Comparison of ENCODE assay signal across 1 cellular context in the genomic region with DNA sequence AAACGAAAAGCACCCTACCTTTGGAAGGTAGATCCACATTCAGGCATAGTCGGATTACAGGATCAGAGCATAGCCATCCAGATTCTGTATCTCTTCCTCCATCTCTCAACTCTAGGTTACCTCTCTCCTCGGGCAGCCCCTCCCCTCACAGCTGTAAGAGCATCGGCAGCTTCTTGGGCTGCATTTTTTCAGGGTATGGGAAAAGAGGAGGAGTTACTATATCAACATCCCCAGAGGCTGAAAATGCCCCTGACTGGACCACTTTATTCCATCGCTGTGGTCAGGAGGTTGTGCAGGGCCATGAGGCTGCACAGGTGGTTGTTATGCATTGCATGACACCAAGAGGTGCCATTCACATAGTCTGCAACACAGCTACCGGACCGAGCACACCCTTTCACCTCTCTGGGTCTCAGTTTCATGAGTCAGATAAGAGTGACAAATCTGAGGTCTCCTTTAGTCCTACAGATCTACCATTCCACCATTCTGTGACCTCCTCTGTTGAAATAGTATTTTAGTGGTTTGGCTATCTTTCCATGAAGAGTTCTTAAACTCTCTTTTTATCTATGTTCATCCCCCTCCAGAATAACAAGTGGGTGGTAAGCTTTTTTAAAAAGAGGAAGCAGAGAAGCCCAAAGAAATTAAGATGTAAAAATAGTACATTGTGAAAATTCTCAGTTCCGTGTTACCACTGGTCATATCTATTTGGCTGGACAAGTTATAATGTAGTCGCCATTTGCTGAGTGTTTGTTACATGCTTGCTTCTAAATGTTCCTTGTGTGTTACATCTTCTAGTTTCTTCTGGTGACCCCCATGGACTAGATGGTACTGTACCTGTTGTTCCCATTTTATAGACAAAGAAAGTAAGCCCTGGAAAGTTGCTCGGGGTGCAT.
TF ChIP-seq lines count a peak whose summit lies in the region.

No MANE protein-coding gene starts in this region.

TF ChIP-seq in GM12878, 131 proteins besides CTCF, POLR2A, EP300 and RAD21 (continued from another document):
- peak; percentile 87 for TF ChIP-seq EED (IDR thresholded peaks at IDR 0.05; ENCODE audit: low read depth)
- TF ChIP-seq GATAD2B (conservative IDR thresholded peaks at IDR 0.05; ENCODE audit: low read depth), result peak; percentile 96
- TF ChIP-seq, protein P1, sequence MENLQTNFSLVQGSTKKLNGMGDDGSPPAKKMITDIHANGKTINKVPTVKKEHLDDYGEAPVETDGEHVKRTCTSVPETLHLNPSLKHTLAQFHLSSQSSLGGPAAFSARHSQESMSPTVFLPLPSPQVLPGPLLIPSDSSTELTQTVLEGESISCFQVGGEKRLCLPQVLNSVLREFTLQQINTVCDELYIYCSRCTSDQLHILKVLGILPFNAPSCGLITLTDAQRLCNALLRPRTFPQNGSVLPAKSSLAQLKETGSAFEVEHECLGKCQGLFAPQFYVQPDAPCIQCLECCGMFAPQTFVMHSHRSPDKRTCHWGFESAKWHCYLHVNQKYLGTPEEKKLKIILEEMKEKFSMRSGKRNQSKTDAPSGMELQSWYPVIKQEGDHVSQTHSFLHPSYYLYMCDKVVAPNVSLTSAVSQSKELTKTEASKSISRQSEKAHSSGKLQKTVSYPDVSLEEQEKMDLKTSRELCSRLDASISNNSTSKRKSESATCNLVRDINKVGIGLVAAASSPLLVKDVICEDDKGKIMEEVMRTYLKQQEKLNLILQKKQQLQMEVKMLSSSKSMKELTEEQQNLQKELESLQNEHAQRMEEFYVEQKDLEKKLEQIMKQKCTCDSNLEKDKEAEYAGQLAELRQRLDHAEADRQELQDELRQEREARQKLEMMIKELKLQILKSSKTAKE (IDR thresholded peaks at IDR 0.05; ENCODE audit: low read depth, poor library complexity, severe bottlenecking), result peak; percentile 81
- peak; percentile 27; the same call in 1 of the 2 replicates for TF ChIP-seq CREM (IDR thresholded peaks at IDR 0.05; ENCODE audit: low read depth)
- TF ChIP-seq NFIC (IDR thresholded peaks at IDR 0.05; ENCODE audit: low read depth, low read length), result no peak
- peak; percentile 31 for TF ChIP-seq SMAD1 (IDR thresholded peaks at IDR 0.05; ENCODE audit: low read depth, partially characterized antibody)
- TF ChIP-seq IRF4 (IDR thresholded peaks at IDR 0.05; ENCODE audit: low read depth, low read length), result peak; percentile 62; the same call in 1 of the 2 replicates
- TF ChIP-seq SREBF1 (IDR thresholded peaks at IDR 0.05; ENCODE audit: low read length), result no peak
- TF ChIP-seq IKZF1 (conservative IDR thresholded peaks at IDR 0.05), result peak; percentile 95
TF ChIP-seq in GM12878: peak in this region for 64.
